ENCODE assay signal across 11 cellular contexts in genomic region chr3:193594946-193595689, GRCh38. TPM values are rescaled to one million over a fixed set of nuclear protein-coding genes. Genes with fewer than 3 reads are reported as not detected.
DNase-seq lines count a peak whose midpoint lies in the region; ATAC-seq and TF ChIP-seq lines count a peak whose summit lies in the region.
"Had no signal": no experiment of that assay in that cellular context is flagged by ENCODE, and none has a peak within 500 bp of the region (broad histone marks: within the 10 kb centered on the region; RNA-seq: fewer than 3 reads in every experiment).

No MANE protein-coding gene starts in this region.

- H3K27me3 Mint-ChIP-seq in T-helper 17 cell (no peaks in the 10 kb centered on the region), type B pancreatic cell (no peaks in the 10 kb centered on the region)

- H3K4me3 ChIP-seq in left ventricle myocardium inferior (peak overlapping the region; percentile 97), right atrium auricular region (no peak overlapping the region), fibroblast of the aortic adventitia (ENCODE audit: low read depth, low read length) (peak overlapping the region; percentile 18), lower leg skin (ENCODE audit: low read depth, poor library complexity, severe bottlenecking) (no peak overlapping the region)

- TF ChIP-seq POLR2A in lower leg skin (IDR thresholded peaks at IDR 0.05) = no peak

- WGBS in lower leg skin, 2 donors = 35 to 68% methylated on average over 1 of the region's 1 CpG

- H3K27me3 ChIP-seq in left ventricle myocardium inferior (ENCODE audit: low read depth) = no peaks in the 10 kb centered on the region
- H3K27me3 ChIP-seq in right atrium auricular region = no peaks in the 10 kb centered on the region
- H3K27me3 ChIP-seq: cardiac muscle cell, testis had no signal

- intact Hi-C loops in left ventricle myocardium inferior (cut with micrococcal nuclease) = no loop called here
- intact Hi-C loops in lower leg skin (cut with DNase I; ENCODE audit: low total_unique reads) = no loop called here

- ATAC-seq in T-helper 17 cell = no peak

- H3K27ac Mint-ChIP-seq in T-helper 17 cell (peak overlapping the region; percentile 98), type B pancreatic cell (peak overlapping the region; percentile 97)

- H3K9me3 ChIP-seq in left ventricle myocardium inferior (replicated peaks) (no peaks in the 10 kb centered on the region), right atrium auricular region (no peaks in the 10 kb centered on the region), T-helper 17 cell (ENCODE audit: control insufficient read depth, low read length, poor library complexity, severe bottlenecking) (no peaks in the 10 kb centered on the region)
- H3K9me3 ChIP-seq: testis had no signal

- DNase-seq in left ventricle myocardium inferior (no peak), right atrium auricular region (ENCODE audit: low spot score) (no peak), T-helper 17 cell (no peak), fibroblast of the aortic adventitia (ENCODE audit: low read depth) (peak; percentile 17), type B pancreatic cell (ENCODE audit: extremely low spot score, unreplicated experiment) (no peak), LoVo (ENCODE audit: low spot score) (no peak), lower leg skin (ENCODE audit: low spot score in 2 of 2) (no peak), hypothalamus (lab: John Stamatoyannopoulos, UW) (no peak)
- DNase-seq: NCI-H187, testis had no signal

- H3K27ac ChIP-seq in left ventricle myocardium inferior (replicated peaks) (no peak overlapping the region), right atrium auricular region (no peak overlapping the region)
- H3K27ac ChIP-seq: cardiac muscle cell, testis had no signal

- TF ChIP-seq CTCF in left ventricle myocardium inferior (IDR thresholded peaks at IDR 0.05; ENCODE audit: borderline replicate concordance) (no peak), right atrium auricular region (IDR thresholded peaks at IDR 0.05) (no peak), fibroblast of the aortic adventitia (IDR thresholded peaks at IDR 0.05; ENCODE audit: insufficient read depth, low read length) (no peak), type B pancreatic cell (conservative IDR thresholded peaks at IDR 0.05) (no peak), lower leg skin (IDR thresholded peaks at IDR 0.05) (no peak)

- peaks cover 54% of the 10 kb centered on the region for H3K4me1 Mint-ChIP-seq in T-helper 17 cell
- H3K4me1 Mint-ChIP-seq in type B pancreatic cell (ENCODE audit: unreplicated experiment) = peaks cover 31% of the 10 kb centered on the region

- H3K4me3 Mint-ChIP-seq in T-helper 17 cell (peak overlapping the region; percentile 100), type B pancreatic cell (peak overlapping the region; percentile 98)

- H3K4me1 ChIP-seq in left ventricle myocardium inferior = peaks cover 58% of the 10 kb centered on the region
- H3K4me1 ChIP-seq in right atrium auricular region = peaks cover 0 to 34% of the 10 kb centered on the region in 2 donors

- H3K9me3 Mint-ChIP-seq in type B pancreatic cell = no peaks in the 10 kb centered on the region

- H3K36me3 ChIP-seq in left ventricle myocardium inferior (peaks cover 20% of the 10 kb centered on the region), right atrium auricular region (peaks cover 12% of the 10 kb centered on the region)
- H3K36me3 ChIP-seq: cardiac muscle cell had no signal

- H3K36me3 Mint-ChIP-seq in T-helper 17 cell (ENCODE audit: low read depth) = peaks cover 10% of the 10 kb centered on the region
- H3K36me3 Mint-ChIP-seq in type B pancreatic cell = peaks cover 17% of the 10 kb centered on the region

RNA-seq across cellular contexts. Expression of gene OPA1, which starts 2.1 kb away (rescaled TPM):
- 124 TPM for total RNA-seq in left ventricle myocardium inferior
- total RNA-seq in right atrium auricular region = 10 to 100 TPM; 36.4 to 71.6 TPM
- total RNA-seq in T-helper 17 cell = 10 to 100 TPM; 49.3 to 58.9 TPM
- total RNA-seq in fibroblast of the aortic adventitia (ENCODE audit: low replicate concordance) = 53.0 and 292 TPM in 2 replicates
- 56.5 and 57.7 TPM in 2 replicates for total RNA-seq in type B pancreatic cell (ENCODE audit: low replicate concordance)
- 10 to 100 TPM; 33.0 to 57.4 (median 39.4) TPM for total RNA-seq in lower leg skin

RNA-seq across cellular contexts. Expression of gene ATP13A4, which starts 40.4 kb away (rescaled TPM):
- 0.52 TPM for total RNA-seq in left ventricle myocardium inferior
- not detected for total RNA-seq in right atrium auricular region
- total RNA-seq in T-helper 17 cell = 1 to 10 TPM; 1.2 to 3.5 TPM
- total RNA-seq in fibroblast of the aortic adventitia (ENCODE audit: low replicate concordance) = 0.09 TPM in 1 of 2 replicates, not detected in the other
- total RNA-seq in type B pancreatic cell (ENCODE audit: low replicate concordance) = 10.2 and 11.4 TPM in 2 replicates
- 10 to 100 TPM; 29.9 to 44.9 (median 41.5) TPM for total RNA-seq in lower leg skin

Comparison
In these comparisons a context has a peak if more than half of its experiments do, and no peak if none do; other contexts are left out.
1. H3K4me3 ChIP-seq: peak in left ventricle myocardium inferior (single experiment) and fibroblast of the aortic adventitia (single experiment); none in right atrium auricular region (0 of 2) and lower leg skin (single experiment).